In genomic region chr6:31658983-31659648, GRCh38 we compare ENCODE assay signal across 9 cellular contexts. TPM values are rescaled to one million over a fixed set of nuclear protein-coding genes. Genes with fewer than 3 reads are reported as not detected.
DNase-seq lines count a peak whose midpoint lies in the region; ATAC-seq, FAIRE-seq and TF ChIP-seq lines count a peak whose summit lies in the region.
"Had no signal": no experiment of that assay in that cellular context is flagged by ENCODE, and none has a peak within 500 bp of the region (broad histone marks: within the 10 kb centered on the region; RNA-seq: fewer than 3 reads in every experiment).

No MANE protein-coding gene starts in this region.

- peak overlapping the region in 1 of 2 experiments; percentile 43 for H2BK12ac ChIP-seq in mesenchymal stem cell (ENCODE audit: low read length in 2 of 2)

- peak overlapping the region; percentile 35 for H3K27ac Mint-ChIP-seq in activated naive CD4-positive, alpha-beta T cell treated with anti-CD3 and anti-CD28 coated beads, Interleukin-2, amount 50 U/mL, for 24 hours
- peak overlapping the region; percentile 90 for H3K27ac Mint-ChIP-seq in type B pancreatic cell

- DNase-seq in activated naive CD4-positive, alpha-beta T cell treated with anti-CD3 and anti-CD28 coated beads, Interleukin-2, amount 50 U/mL, for 16 hours = no peak
- DNase-seq in K562 (ENCODE audit: extremely low read depth in 1 of 4, low spot score in 3 of 4) (no peak), mesenchymal stem cell (no peak), type B pancreatic cell (ENCODE audit: extremely low spot score, unreplicated experiment) (no peak), DMS 273 treated with DMSO at 0.1 percent for 48 hours (lab: John Stamatoyannopoulos, UW) (no peak), mucosa of gallbladder (ENCODE audit: low spot score) (no peak), glomerular visceral epithelial cell (ENCODE audit: extremely low spot score) (no peak)

- no peak for TF ChIP-seq CTCF in K562 (IDR thresholded peaks at IDR 0.05 in 2 of 3, conservative IDR thresholded peaks at IDR 0.05 in 1 of 3; ENCODE audit: insufficient read depth in 2 of 3, low read depth in 1 of 3, low read length in 3 of 3)
- no peak for TF ChIP-seq CTCF in type B pancreatic cell (conservative IDR thresholded peaks at IDR 0.05)

- H3K36me3 ChIP-seq in K562 (ENCODE audit: control insufficient read depth, insufficient read depth, low read length) (peaks cover 65% of the 10 kb centered on the region), mesenchymal stem cell (ENCODE audit: control insufficient read depth in 1 of 2, insufficient read depth in 2 of 2, low read depth in 1 of 2, low read length in 2 of 2) (peaks cover 33 to 53% of the 10 kb centered on the region in 2 experiments)

- no peak overlapping the region for H2BK15ac ChIP-seq in mesenchymal stem cell (ENCODE audit: low read depth, poor library complexity, severe bottlenecking)

- intact Hi-C loops in K562 (cut with micrococcal nuclease) = no loop called here

- no peaks in the 10 kb centered on the region for H3K9me3 Mint-ChIP-seq in activated naive CD4-positive, alpha-beta T cell treated with anti-CD3 and anti-CD28 coated beads, Interleukin-2, amount 50 U/mL, for 24 hours
- no peaks in the 10 kb centered on the region for H3K9me3 Mint-ChIP-seq in type B pancreatic cell

- H3K23ac ChIP-seq in mesenchymal stem cell (ENCODE audit: low read length in 2 of 2) = peak overlapping the region in 1 of 2 experiments; percentile 28

- no peak overlapping the region for H2AFZ ChIP-seq in K562 (ENCODE audit: low read depth, low read length)
- no peak overlapping the region for H2AFZ ChIP-seq in mesenchymal stem cell (ENCODE audit: low read depth, low read length)

- peak overlapping the region; percentile 98 for H3K4me2 ChIP-seq in K562 (ENCODE audit: insufficient read depth, low read length)
- peak overlapping the region; percentile 89 for H3K4me2 ChIP-seq in mesenchymal stem cell (ENCODE audit: low read length, poor library complexity, severe bottlenecking)

- ATAC-seq in K562 = peak; percentile 2; the same call in 1 of the 3 replicates

- peak overlapping the region; percentile 44 for H4K91ac ChIP-seq in mesenchymal stem cell (ENCODE audit: low read length)

- peaks cover 22% of the 10 kb centered on the region for H3K79me1 ChIP-seq in mesenchymal stem cell (replicated peaks; ENCODE audit: low read length, poor library complexity, severe bottlenecking)

- peak overlapping the region; percentile 80 for H3K27ac ChIP-seq in K562 (ENCODE audit: extremely low read depth, low read depth, low read length)
- H3K27ac ChIP-seq in mesenchymal stem cell (ENCODE audit: low read length, poor library complexity, severe bottlenecking) = no peak overlapping the region

- peak overlapping the region in 1 of 2 experiments; percentile 80 for H3K14ac ChIP-seq in mesenchymal stem cell (ENCODE audit: low read length in 2 of 2)

- no peak for TF ChIP-seq EP300 in K562 (IDR thresholded peaks at IDR 0.05; ENCODE audit: low read length)

- POLR2A ChIA-PET in K562 (lab: Yijun Ruan, JAX) = interaction anchor here (0.5 to 9.8 kb wide), 24 partner anchors 10 to 445 kb away, joined by 3 to 182 read pairs (median 4); partner anchors contain the start of genes C2, CLIC1, DDAH2 and DDX39B

- H4K20me1 ChIP-seq in K562 (replicated peaks; ENCODE audit: control insufficient read depth, insufficient read depth, low read length) = peaks cover 8% of the 10 kb centered on the region; the same call in 1 of the 2 replicates

- FAIRE-seq in K562 (lab: Jason Lieb, UNC) = no peak

- H3K27me3 ChIP-seq in K562 (ENCODE audit: control insufficient read depth in 2 of 2, insufficient read depth in 2 of 2, low read length in 2 of 2) (no peaks in the 10 kb centered on the region), mesenchymal stem cell (ENCODE audit: control insufficient read depth in 1 of 2, insufficient read depth in 1 of 2, low read length in 2 of 2) (no peaks in the 10 kb centered on the region)

- CTCF ChIA-PET in K562 (lab: Yijun Ruan, JAX; ENCODE audit: low intra/inter-chr PET ratio) = no interaction called here

- H3K36me3 Mint-ChIP-seq in activated naive CD4-positive, alpha-beta T cell treated with anti-CD3 and anti-CD28 coated beads, Interleukin-2, amount 50 U/mL, for 24 hours = peaks cover 7% of the 10 kb centered on the region
- peaks cover 23% of the 10 kb centered on the region for H3K36me3 Mint-ChIP-seq in type B pancreatic cell

- WGBS in K562 (ENCODE audit: insufficient coverage, low coverage, missing lambda C conversion rate) = 19% methylated on average over 13 of the region's 13 CpGs
- WGBS in mesenchymal stem cell = 97% methylated on average over 13 of the region's 13 CpGs

- H3K79me2 ChIP-seq in K562 (ENCODE audit: control insufficient read depth, insufficient read depth, low read length) = peaks cover 82% of the 10 kb centered on the region

- no peak overlapping the region for H3K4ac ChIP-seq in mesenchymal stem cell (ENCODE audit: low read depth in 1 of 2, low read length in 2 of 2)

- no peak overlapping the region for H2AK5ac ChIP-seq in mesenchymal stem cell (ENCODE audit: low read length, severe bottlenecking)

- H3K4me1 Mint-ChIP-seq in activated naive CD4-positive, alpha-beta T cell treated with anti-CD3 and anti-CD28 coated beads, Interleukin-2, amount 50 U/mL, for 24 hours = peaks cover 69% of the 10 kb centered on the region
- H3K4me1 Mint-ChIP-seq in type B pancreatic cell (ENCODE audit: unreplicated experiment) = peaks cover 49% of the 10 kb centered on the region

- H3K27me3 Mint-ChIP-seq in activated naive CD4-positive, alpha-beta T cell treated with anti-CD3 and anti-CD28 coated beads, Interleukin-2, amount 50 U/mL, for 24 hours = no peaks in the 10 kb centered on the region
- no peaks in the 10 kb centered on the region for H3K27me3 Mint-ChIP-seq in type B pancreatic cell

- H2BK5ac ChIP-seq in mesenchymal stem cell (ENCODE audit: low read depth, low read length, poor library complexity, severe bottlenecking) = no peak overlapping the region

- H3K4me1 ChIP-seq in K562 (replicated peaks in 1 of 2; ENCODE audit: control insufficient read depth in 2 of 2, insufficient read depth in 2 of 2, low read length in 2 of 2) (peaks cover 47 to 61% of the 10 kb centered on the region in 2 experiments), mesenchymal stem cell (ENCODE audit: control insufficient read depth, insufficient read depth, low read depth, low read length) (peaks cover 36% of the 10 kb centered on the region)

- no peak overlapping the region for H4K8ac ChIP-seq in mesenchymal stem cell (ENCODE audit: low read length)

- H3K18ac ChIP-seq in mesenchymal stem cell (ENCODE audit: low read depth in 1 of 2, low read length in 2 of 2) = no peak overlapping the region

- BruUV-seq in K562 (replicated peaks; lab: Mats Ljungman, UMichigan) = no TSS peak

- H3K9ac ChIP-seq in K562 (ENCODE audit: insufficient read depth in 1 of 2, low read depth in 2 of 2, low read length in 2 of 2) (peak overlapping the region; percentile 80 to 93), mesenchymal stem cell (ENCODE audit: low read length) (peak overlapping the region; percentile 97)

- H3K4me3 ChIP-seq in K562 = peak overlapping the region; percentile 52
- peak overlapping the region; percentile 43 to 98 for H3K4me3 ChIP-seq in mesenchymal stem cell (ENCODE audit: insufficient read depth in 1 of 2, low read depth in 1 of 2, low read length in 2 of 2)

- TF ChIP-seq RAD21 in K562 (CRISPR knock-in tag; conservative IDR thresholded peaks at IDR 0.05 in 1 of 2, IDR thresholded peaks at IDR 0.05 in 1 of 2) = no peak

- H2BK120ac ChIP-seq in mesenchymal stem cell (ENCODE audit: low read depth, low read length) = no peak overlapping the region

- TF ChIP-seq POLR2A in K562 (conservative IDR thresholded peaks at IDR 0.05) = no peak; the same call in 1 of the 2 replicates

- in situ Hi-C loops in K562 (cut with MboI) = no loop called here

- no peaks in the 10 kb centered on the region for H3K9me1 ChIP-seq in K562 (ENCODE audit: control insufficient read depth, insufficient read depth, low read length)

- H3K9me3 ChIP-seq in K562 (replicated peaks; ENCODE audit: control insufficient read depth, insufficient read depth, low read depth, low read length) (no peaks in the 10 kb centered on the region), mesenchymal stem cell (ENCODE audit: control insufficient read depth, low read length) (no peaks in the 10 kb centered on the region)
- H3K9me3 ChIP-seq: mucosa of descending colon had no signal

- H3K4me3 Mint-ChIP-seq in activated naive CD4-positive, alpha-beta T cell treated with anti-CD3 and anti-CD28 coated beads, Interleukin-2, amount 50 U/mL, for 24 hours = peak overlapping the region; percentile 93
- H3K4me3 Mint-ChIP-seq in type B pancreatic cell = peak overlapping the region; percentile 93

RNA-seq across cellular contexts. Expression of gene C6orf47, which starts 1.5 kb away (rescaled TPM):
- 18.1 and 40.4 TPM in 2 replicates for total RNA-seq in K562 (2011; cell fraction: chromatin; rRNA removed; ENCODE audit: low replicate concordance)
- 34.1 and 39.2 TPM in 2 replicates for total RNA-seq in K562 (2011; cell fraction: nucleolus; rRNA removed)
- total RNA-seq in K562 (2011; cell fraction: nucleoplasm; rRNA removed) = 28.1 and 30.1 TPM in 2 replicates
- 43.8 and 44.3 TPM in 2 replicates for total RNA-seq in K562 (2014; rRNA removed)
- 24.7 and 24.9 TPM in 2 replicates for total RNA-seq in K562 (2014; rRNA removed; fragmentation: Illumina TruSeq; extraction: Trizol)
- total RNA-seq in K562 (2015; rRNA removed; fragmentation: Illumina TruSeq; extraction: Trizol) = 39.3 and 41.0 TPM in 2 replicates
- 28.0 and 33.2 TPM in 2 replicates for total RNA-seq in K562 (2021)
- 11.0 and 14.6 TPM in 2 replicates for polyA plus RNA-seq in K562 (2011; rRNA removed)
- polyA plus RNA-seq in K562 (2011; cell fraction: cytosol; rRNA removed) = 10.6 and 16.9 TPM in 2 replicates
- polyA plus RNA-seq in K562 (2011; cell fraction: nucleus; rRNA removed) = 7.7 and 10.6 TPM in 2 replicates
- polyA plus RNA-seq in K562 (2012) = 31.5 and 32.4 TPM in 2 replicates
- 27.0 and 33.8 TPM in 2 replicates for polyA plus RNA-seq in K562 (2014; fragmentation: Illumina TruSeq; extraction: Trizol)
- polyA plus RNA-seq in K562 (2014; fragmentation: Nextera tagmentation; extraction: Ambion mirVana) = under 1 TPM; 0.14 to 0.27 TPM
- polyA plus RNA-seq in K562 (2014; rRNA removed) = 38.1 and 38.7 TPM in 2 replicates
- polyA minus RNA-seq in K562 (2011; rRNA and poly(A)+ RNA removed) = 11.3 and 12.1 TPM in 2 replicates
- polyA minus RNA-seq in K562 (2011; cell fraction: cytosol; rRNA and poly(A)+ RNA removed) = 8.6 and 11.6 TPM in 2 replicates
- 14.7 and 20.5 TPM in 2 replicates for polyA minus RNA-seq in K562 (2011; cell fraction: nucleus; rRNA and poly(A)+ RNA removed)
- 11.3 TPM for polyA plus RNA-seq in mesenchymal stem cell (2013, experiment 1 of 2)
- 11.4 TPM for polyA plus RNA-seq in mesenchymal stem cell (2013, experiment 2 of 2)
- total RNA-seq in type B pancreatic cell (ENCODE audit: low replicate concordance) = 22.3 and 28.1 TPM in 2 replicates
- total RNA-seq in mucosa of gallbladder = 30.5 TPM

RNA-seq across cellular contexts. Expression of gene APOM, which starts 3.4 kb away (rescaled TPM):
- total RNA-seq in K562 (2011; cell fraction: chromatin; rRNA removed; ENCODE audit: low replicate concordance) = 6.6 and 7.8 TPM in 2 replicates
- total RNA-seq in K562 (2011; cell fraction: nucleolus; rRNA removed) = 5.1 and 5.3 TPM in 2 replicates
- total RNA-seq in K562 (2011; cell fraction: nucleoplasm; rRNA removed) = 9.8 and 10.1 TPM in 2 replicates
- total RNA-seq in K562 (2014; rRNA removed) = 5.7 and 6.6 TPM in 2 replicates
- total RNA-seq in K562 (2014; rRNA removed; fragmentation: Illumina TruSeq; extraction: Trizol) = 10.4 and 10.8 TPM in 2 replicates
- 6.6 and 7.1 TPM in 2 replicates for total RNA-seq in K562 (2015; rRNA removed; fragmentation: Illumina TruSeq; extraction: Trizol)
- 9.7 and 10.1 TPM in 2 replicates for total RNA-seq in K562 (2021)
- 7.7 and 8.6 TPM in 2 replicates for polyA plus RNA-seq in K562 (2011; rRNA removed)
- 10.2 and 18.1 TPM in 2 replicates for polyA plus RNA-seq in K562 (2011; cell fraction: cytosol; rRNA removed)
- polyA plus RNA-seq in K562 (2011; cell fraction: nucleus; rRNA removed) = 13.8 and 20.1 TPM in 2 replicates
- 11.4 and 16.2 TPM in 2 replicates for polyA plus RNA-seq in K562 (2012)
- polyA plus RNA-seq in K562 (2014; fragmentation: Illumina TruSeq; extraction: Trizol) = 13.1 and 17.4 TPM in 2 replicates
- 10 to 100 TPM; 23.9 to 24.3 TPM for polyA plus RNA-seq in K562 (2014; fragmentation: Nextera tagmentation; extraction: Ambion mirVana)
- polyA plus RNA-seq in K562 (2014; rRNA removed) = 10.1 and 13.5 TPM in 2 replicates
- polyA minus RNA-seq in K562 (2011; rRNA and poly(A)+ RNA removed) = 2.6 and 5.6 TPM in 2 replicates
- 2.2 and 3.5 TPM in 2 replicates for polyA minus RNA-seq in K562 (2011; cell fraction: cytosol; rRNA and poly(A)+ RNA removed)
- polyA minus RNA-seq in K562 (2011; cell fraction: nucleus; rRNA and poly(A)+ RNA removed) = 1.6 and 2.3 TPM in 2 replicates
- polyA plus RNA-seq in mesenchymal stem cell (2013, experiment 1 of 2) = 2.3 TPM
- 2.2 TPM for polyA plus RNA-seq in mesenchymal stem cell (2013, experiment 2 of 2)
- total RNA-seq in type B pancreatic cell (ENCODE audit: low replicate concordance) = 11.2 and 20.9 TPM in 2 replicates
- 2.2 TPM for total RNA-seq in mucosa of gallbladder

RNA-seq across cellular contexts. Expression of gene GPANK1, which starts 5.7 kb away (rescaled TPM):
- 47.6 and 87.1 TPM in 2 replicates for total RNA-seq in K562 (2011; cell fraction: chromatin; rRNA removed; ENCODE audit: low replicate concordance)
- 67.0 and 79.7 TPM in 2 replicates for total RNA-seq in K562 (2011; cell fraction: nucleolus; rRNA removed)
- total RNA-seq in K562 (2011; cell fraction: nucleoplasm; rRNA removed) = 60.5 and 67.5 TPM in 2 replicates
- total RNA-seq in K562 (2014; rRNA removed) (63.9 and 66.3 TPM in 2 replicates), K562 (2014; rRNA removed; fragmentation: Illumina TruSeq; extraction: Trizol) (33.8 and 41.2 TPM in 2 replicates), K562 (2015; rRNA removed; fragmentation: Illumina TruSeq; extraction: Trizol) (46.3 and 47.4 TPM in 2 replicates), K562 (2021) (54.6 and 55.4 TPM in 2 replicates), type B pancreatic cell (ENCODE audit: low replicate concordance) (17.6 and 20.2 TPM in 2 replicates), mucosa of gallbladder (18.7 TPM)
- polyA plus RNA-seq in K562 (2011; rRNA removed) (41.7 and 42.6 TPM in 2 replicates), K562 (2014; fragmentation: Illumina TruSeq; extraction: Trizol) (97.0 and 111 TPM in 2 replicates), K562 (2014; fragmentation: Nextera tagmentation; extraction: Ambion mirVana) (10 to 100 TPM; 32.2 to 38.0 TPM), K562 (2014; rRNA removed) (77.8 and 92.2 TPM in 2 replicates)
- polyA plus RNA-seq in K562 (2011; cell fraction: cytosol; rRNA removed) = 55.8 and 78.7 TPM in 2 replicates
- polyA plus RNA-seq in K562 (2011; cell fraction: nucleus; rRNA removed) = 44.5 and 50.7 TPM in 2 replicates
- 53.6 and 55.1 TPM in 2 replicates for polyA plus RNA-seq in K562 (2012)
- 23.7 and 24.2 TPM in 2 replicates for polyA minus RNA-seq in K562 (2011; rRNA and poly(A)+ RNA removed)
- polyA minus RNA-seq in K562 (2011; cell fraction: cytosol; rRNA and poly(A)+ RNA removed) = 15.0 and 16.1 TPM in 2 replicates
- 27.9 and 38.1 TPM in 2 replicates for polyA minus RNA-seq in K562 (2011; cell fraction: nucleus; rRNA and poly(A)+ RNA removed)
- polyA plus RNA-seq in mesenchymal stem cell (2013, experiment 1 of 2) = 26.2 TPM
- polyA plus RNA-seq in mesenchymal stem cell (2013, experiment 2 of 2) = 26.2 TPM

RNA-seq across cellular contexts. Expression of gene BAG6, which starts 6.7 kb away (rescaled TPM):
- 312 and 626 TPM in 2 replicates for total RNA-seq in K562 (2011; cell fraction: chromatin; rRNA removed; ENCODE audit: low replicate concordance)
- 393 and 458 TPM in 2 replicates for total RNA-seq in K562 (2011; cell fraction: nucleolus; rRNA removed)
- 245 and 292 TPM in 2 replicates for total RNA-seq in K562 (2011; cell fraction: nucleoplasm; rRNA removed)
- 246 and 295 TPM in 2 replicates for total RNA-seq in K562 (2014; rRNA removed)
- 100 and 105 TPM in 2 replicates for total RNA-seq in K562 (2014; rRNA removed; fragmentation: Illumina TruSeq; extraction: Trizol)
- 124 and 125 TPM in 2 replicates for total RNA-seq in K562 (2015; rRNA removed; fragmentation: Illumina TruSeq; extraction: Trizol)
- total RNA-seq in K562 (2021) = 422 and 484 TPM in 2 replicates
- polyA plus RNA-seq in K562 (2011; rRNA removed) = 86.1 and 202 TPM in 2 replicates
- polyA plus RNA-seq in K562 (2011; cell fraction: cytosol; rRNA removed) = 117 and 176 TPM in 2 replicates
- polyA plus RNA-seq in K562 (2011; cell fraction: nucleus; rRNA removed) = 486 and 557 TPM in 2 replicates
- 430 and 470 TPM in 2 replicates for polyA plus RNA-seq in K562 (2012)
- polyA plus RNA-seq in K562 (2014; fragmentation: Illumina TruSeq; extraction: Trizol) = 304 and 355 TPM in 2 replicates
- 10 to 100 TPM; 41.9 to 54.1 TPM for polyA plus RNA-seq in K562 (2014; fragmentation: Nextera tagmentation; extraction: Ambion mirVana)
- polyA plus RNA-seq in K562 (2014; rRNA removed) = 225 and 263 TPM in 2 replicates
- polyA minus RNA-seq in K562 (2011; rRNA and poly(A)+ RNA removed) = 113 and 169 TPM in 2 replicates
- polyA minus RNA-seq in K562 (2011; cell fraction: cytosol; rRNA and poly(A)+ RNA removed) = 230 and 353 TPM in 2 replicates
- 128 and 162 TPM in 2 replicates for polyA minus RNA-seq in K562 (2011; cell fraction: nucleus; rRNA and poly(A)+ RNA removed)
- polyA plus RNA-seq in mesenchymal stem cell (2013, experiment 1 of 2) = 152 TPM
- 150 TPM for polyA plus RNA-seq in mesenchymal stem cell (2013, experiment 2 of 2)
- total RNA-seq in type B pancreatic cell (ENCODE audit: low replicate concordance) = 334 and 378 TPM in 2 replicates
- total RNA-seq in mucosa of gallbladder = 288 TPM

RNA-seq across cellular contexts. Expression of gene CSNK2B, which starts 6.8 kb away (rescaled TPM):
- total RNA-seq in K562 (2011; cell fraction: chromatin; rRNA removed; ENCODE audit: low replicate concordance) = 260 and 394 TPM in 2 replicates
- 152 and 173 TPM in 2 replicates for total RNA-seq in K562 (2011; cell fraction: nucleolus; rRNA removed)
- 222 and 269 TPM in 2 replicates for total RNA-seq in K562 (2011; cell fraction: nucleoplasm; rRNA removed)
- total RNA-seq in K562 (2014; rRNA removed) (540 and 633 TPM in 2 replicates), K562 (2014; rRNA removed; fragmentation: Illumina TruSeq; extraction: Trizol) (434 and 461 TPM in 2 replicates), K562 (2015; rRNA removed; fragmentation: Illumina TruSeq; extraction: Trizol) (501 and 527 TPM in 2 replicates), K562 (2021) (512 and 529 TPM in 2 replicates), type B pancreatic cell (ENCODE audit: low replicate concordance) (142 and 175 TPM in 2 replicates), mucosa of gallbladder (108 TPM)
- polyA plus RNA-seq in K562 (2011; rRNA removed) (120 and 179 TPM in 2 replicates), K562 (2014; fragmentation: Illumina TruSeq; extraction: Trizol) (1,018 and 1,126 TPM in 2 replicates), K562 (2014; fragmentation: Nextera tagmentation; extraction: Ambion mirVana) (100 to 1,000 TPM; 870 to 972 TPM), K562 (2014; rRNA removed) (237 and 259 TPM in 2 replicates)
- polyA plus RNA-seq in K562 (2011; cell fraction: cytosol; rRNA removed) = 389 and 405 TPM in 2 replicates
- 398 and 493 TPM in 2 replicates for polyA plus RNA-seq in K562 (2011; cell fraction: nucleus; rRNA removed)
- 775 and 1,051 TPM in 2 replicates for polyA plus RNA-seq in K562 (2012)
- 244 and 291 TPM in 2 replicates for polyA minus RNA-seq in K562 (2011; rRNA and poly(A)+ RNA removed)
- polyA minus RNA-seq in K562 (2011; cell fraction: cytosol; rRNA and poly(A)+ RNA removed) = 191 and 211 TPM in 2 replicates
- 77.7 and 105 TPM in 2 replicates for polyA minus RNA-seq in K562 (2011; cell fraction: nucleus; rRNA and poly(A)+ RNA removed)
- 256 TPM for polyA plus RNA-seq in mesenchymal stem cell (2013, experiment 1 of 2)
- 256 TPM for polyA plus RNA-seq in mesenchymal stem cell (2013, experiment 2 of 2)
